Comparison of ENCODE assay signal across 10 cellular contexts in genomic region chr5:56440871-56441740, GRCh38.
DNase-seq lines count a peak whose midpoint lies in the region; ATAC-seq and TF ChIP-seq lines count a peak whose summit lies in the region.
"Had no signal": no experiment of that assay in that cellular context is flagged by ENCODE, and none has a peak within 500 bp of the region (broad histone marks: within the 10 kb centered on the region; RNA-seq: fewer than 3 reads in every experiment).

No MANE protein-coding gene starts in this region.

- no peaks in the 10 kb centered on the region for H3K9me3 ChIP-seq in RWPE2 (ENCODE audit: severe bottlenecking)

- H3K27me3 ChIP-seq in RWPE2 (ENCODE audit: insufficient read depth, poor library complexity, severe bottlenecking) (no peaks in the 10 kb centered on the region), dorsolateral prefrontal cortex (no peaks in the 10 kb centered on the region)

- peaks cover 12% of the 10 kb centered on the region for H3K4me1 ChIP-seq in RWPE2 (ENCODE audit: insufficient read depth, poor library complexity, severe bottlenecking)

- peak; percentile 98 for ATAC-seq in RWPE2 (ENCODE audit: low read depth)
- no peak for ATAC-seq in HG03108 (IDR thresholded peaks at IDR 0.05; ENCODE audit: unreplicated experiment)
- ATAC-seq: activated T-cell treated with anti-CD3 and anti-CD28 coated beads, Interleukin-2, amount 50 U/mL, for 4 hours had no signal

- DNase-seq in HCEC 1CT (peak; percentile 68), RWPE2 (ENCODE audit: low spot score) (no peak), foreskin melanocyte (peak; percentile 56), epidermal melanocyte (ENCODE audit: insufficient read length, low spot score) (no peak), dorsolateral prefrontal cortex (no peak)
- DNase-seq in activated CD4-positive, alpha-beta T cell treated with anti-CD3 and anti-CD28 coated beads for 4 hours = no peak
- DNase-seq: activated T-cell treated with anti-CD3 and anti-CD28 coated beads, Interleukin-2, amount 50 U/mL, for 4 hours; occipital lobe had no signal

- H3K4me3 ChIP-seq in RWPE2 (ENCODE audit: severe bottlenecking) (no peak overlapping the region), skin epidermis (no peak overlapping the region), dorsolateral prefrontal cortex (no peak overlapping the region)

- H3K27ac ChIP-seq in RWPE2 (ENCODE audit: poor library complexity, severe bottlenecking) = peak overlapping the region; percentile 3
- peak overlapping the region in 11 of 21 experiments; percentile 13 to 70 (median 44) for H3K27ac ChIP-seq in skin epidermis
- H3K27ac ChIP-seq in dorsolateral prefrontal cortex = no peak overlapping the region

- intact Hi-C loops in dorsolateral prefrontal cortex (cut with DNase I) = no loop called here

- no peak for TF ChIP-seq CTCF in RWPE2 (IDR thresholded peaks at IDR 0.05; ENCODE audit: poor library complexity, severe bottlenecking)
- no peak for TF ChIP-seq CTCF in dorsolateral prefrontal cortex (IDR thresholded peaks at IDR 0.05 in 54 of 56, conservative IDR thresholded peaks at IDR 0.05 in 2 of 56; ENCODE audit: low read depth in 1 of 56, partially characterized antibody in 56 of 56)

- no peaks in the 10 kb centered on the region for H3K36me3 ChIP-seq in RWPE2 (ENCODE audit: low read depth)

Comparison
In these comparisons a context has a peak if more than half of its experiments do, and no peak if none do; other contexts are left out.
1. DNase-seq: peak in HCEC 1CT (single experiment) and foreskin melanocyte (single experiment); none in RWPE2 (single experiment), activated CD4-positive, alpha-beta T cell treated with anti-CD3 and anti-CD28 coated beads for 4 hours (0 of 2), epidermal melanocyte (single experiment) and dorsolateral prefrontal cortex (0 of 10).
2. H3K27ac ChIP-seq: peak in RWPE2 (single experiment) and skin epidermis (11 of 21); none in dorsolateral prefrontal cortex (0 of 59).